Comparison of ENCODE assay signal across 8 cellular contexts in the genomic region with DNA sequence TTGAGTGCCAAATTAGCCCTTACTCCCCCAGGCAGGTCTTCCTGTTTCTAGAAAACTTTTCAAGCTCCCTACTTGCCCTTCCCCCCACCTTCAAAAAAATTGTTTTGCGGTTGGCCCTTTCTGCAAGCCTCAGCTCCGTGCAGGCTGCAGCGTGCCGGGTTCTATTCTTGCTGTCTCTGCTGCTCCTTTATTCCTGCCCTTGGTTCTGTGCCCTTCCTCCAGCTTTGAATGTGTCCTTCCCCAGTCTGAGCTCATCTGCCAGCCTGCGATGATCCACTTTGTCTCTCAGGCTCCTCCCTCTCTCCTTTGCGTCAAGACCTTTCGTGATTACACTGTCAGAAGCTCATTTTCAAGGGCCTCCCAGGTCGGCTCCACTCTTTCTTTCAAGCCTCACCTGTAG.
A peak's percentile ranks its signal among the peaks of the same experiment; 100 is the strongest.
DNase-seq lines count a peak whose midpoint lies in the region; ATAC-seq and TF ChIP-seq lines count a peak whose summit lies in the region.

No MANE protein-coding gene starts in this region.

- H3K27me3 ChIP-seq in right atrium auricular region, result no peaks in the 10 kb centered on the region
- no peaks in the 10 kb centered on the region for H3K27me3 ChIP-seq in testis

- TF ChIP-seq CTCF in right atrium auricular region (IDR thresholded peaks at IDR 0.05) (no peak), testis (IDR thresholded peaks at IDR 0.05) (no peak)

- intact Hi-C loops in testis (cut with DNase I; ENCODE audit: low total_unique reads), result no loop called here

- TF ChIP-seq POLR2A in testis (IDR thresholded peaks at IDR 0.05), result no peak

- peak overlapping the region; percentile 55 to 63 for H3K27ac ChIP-seq in right atrium auricular region
- peak overlapping the region in 1 of 2 donors; percentile 57 for H3K27ac ChIP-seq in testis

- H3K9me3 ChIP-seq in right atrium auricular region, result no peaks in the 10 kb centered on the region
- no peaks in the 10 kb centered on the region for H3K9me3 ChIP-seq in testis

- ATAC-seq in HG02870 (IDR thresholded peaks at IDR 0.05; ENCODE audit: unreplicated experiment) (no peak), GM18519 (IDR thresholded peaks at IDR 0.05; ENCODE audit: low FRiP score, unreplicated experiment) (no peak)

- DNase-seq in activated gamma-delta T cell treated with Interleukin-2 at 50 U/mL for 16 hours, result peak; percentile 39
- no peak for DNase-seq in activated gamma-delta T cell (lab: John Stamatoyannopoulos, UW)
- DNase-seq in activated CD4-positive, alpha-beta T cell treated with anti-CD3 and anti-CD28 coated beads, Interleukin-2, amount 50 U/mL, for 1 hour, result peak; percentile 61
- DNase-seq in right atrium auricular region (ENCODE audit: low spot score), result no peak
- DNase-seq in testis, result peak; percentile 68
- DNase-seq in occipital lobe (lab: John Stamatoyannopoulos, UW), result no peak

- no peak overlapping the region for H3K4me3 ChIP-seq in right atrium auricular region
- H3K4me3 ChIP-seq in testis, result no peak overlapping the region

- WGBS in testis, 2 donors, result 42 to 61% methylated on average over 8 of the region's 8 CpGs

- H3K36me3 ChIP-seq in right atrium auricular region (no peaks in the 10 kb centered on the region), testis (ENCODE audit: low read depth, missing control alignments) (no peaks in the 10 kb centered on the region)

- H3K4me1 ChIP-seq in right atrium auricular region, result peaks cover 0 to 36% of the 10 kb centered on the region in 2 donors
- H3K4me1 ChIP-seq in testis, result peaks cover 37% of the 10 kb centered on the region

Comparison
In these comparisons a context has a peak if more than half of its experiments do, and no peak if none do; other contexts are left out.
1. DNase-seq: peak in activated gamma-delta T cell treated with Interleukin-2 at 50 U/mL for 16 hours (single experiment), activated CD4-positive, alpha-beta T cell treated with anti-CD3 and anti-CD28 coated beads, Interleukin-2, amount 50 U/mL, for 1 hour (single experiment) and testis (single experiment); none in activated gamma-delta T cell (single experiment), right atrium auricular region (single experiment) and occipital lobe (single experiment).